Comparison of ENCODE assay signal across 1 cellular context in genomic region chr15:57455969-57456368, GRCh38.
TF ChIP-seq lines count a peak whose summit lies in the region.

No MANE protein-coding gene starts in this region.

TF ChIP-seq in SK-N-SH treated with all-trans-retinoic acid at 6 μM for 48 hours, 23 proteins besides CTCF, POLR2A, EP300 and RAD21 (continued from another document):
- TF ChIP-seq TSHZ2 (CRISPR knock-in tag; IDR thresholded peaks at IDR 0.05) (peak; percentile 65; the same call in 1 of the 2 replicates), ISL1 (CRISPR knock-in tag; IDR thresholded peaks at IDR 0.05) (peak; percentile 84), POU6F1 (CRISPR knock-in tag; IDR thresholded peaks at IDR 0.05; ENCODE audit: borderline replicate concordance, low read depth) (no peak)
